Comparison of ENCODE assay signal across 34 cellular contexts in genomic region chr4:14504162-14504561, GRCh38.
"Had no signal": no experiment of that assay in that cellular context is flagged by ENCODE, and none has a peak within 500 bp of the region (broad histone marks: within the 10 kb centered on the region; RNA-seq: fewer than 3 reads in every experiment).

No MANE protein-coding gene starts in this region.

- H3K36me3 ChIP-seq: MG63 had no signal

- H3K9me3 ChIP-seq: MG63 had no signal

- H3K27me3 ChIP-seq: MG63 had no signal

- DNase-seq: Karpas-422, MG63, MV-4-11, NCI-H1048, NCI-H1092, NCI-H1092 treated with DMSO at 0.1 percent for 48 hours, NCI-H1105, NCI-H1105 treated with DMSO at 0.1 percent for 48 hours, NCI-H1417, NCI-H1417 treated with DMSO at 0.1 percent for 48 hours, NCI-H1436, NCI-H1436 treated with DMSO at 0.1 percent for 48 hours, NCI-H146, NCI-H1694, NCI-H1694 treated with DMSO at 0.1 percent for 48 hours, NCI-H187, NCI-H187 treated with DMSO at 0.1 percent for 48 hours, NCI-H1930, NCI-H2029 treated with DMSO at 0.1 percent for 48 hours, NCI-H2081, NCI-H2081 treated with DMSO at 0.1 percent for 48 hours, NCI-H2107, NCI-H2171, NCI-H2171 treated with DMSO at 0.1 percent for 48 hours, NCI-H2227 treated with DMSO at 0.1 percent for 48 hours, NCI-H226, NCI-H345, NCI-H446, NCI-H446 treated with DMSO at 0.1 percent for 48 hours, NCI-H510A, NCI-H510A treated with DMSO at 0.1 percent for 48 hours, NCI-H524, NCI-H524 treated with DMSO at 0.1 percent for 48 hours, NCI-H526 had no signal

- H3K4me3 ChIP-seq: MG63 had no signal
